In the genomic region with DNA sequence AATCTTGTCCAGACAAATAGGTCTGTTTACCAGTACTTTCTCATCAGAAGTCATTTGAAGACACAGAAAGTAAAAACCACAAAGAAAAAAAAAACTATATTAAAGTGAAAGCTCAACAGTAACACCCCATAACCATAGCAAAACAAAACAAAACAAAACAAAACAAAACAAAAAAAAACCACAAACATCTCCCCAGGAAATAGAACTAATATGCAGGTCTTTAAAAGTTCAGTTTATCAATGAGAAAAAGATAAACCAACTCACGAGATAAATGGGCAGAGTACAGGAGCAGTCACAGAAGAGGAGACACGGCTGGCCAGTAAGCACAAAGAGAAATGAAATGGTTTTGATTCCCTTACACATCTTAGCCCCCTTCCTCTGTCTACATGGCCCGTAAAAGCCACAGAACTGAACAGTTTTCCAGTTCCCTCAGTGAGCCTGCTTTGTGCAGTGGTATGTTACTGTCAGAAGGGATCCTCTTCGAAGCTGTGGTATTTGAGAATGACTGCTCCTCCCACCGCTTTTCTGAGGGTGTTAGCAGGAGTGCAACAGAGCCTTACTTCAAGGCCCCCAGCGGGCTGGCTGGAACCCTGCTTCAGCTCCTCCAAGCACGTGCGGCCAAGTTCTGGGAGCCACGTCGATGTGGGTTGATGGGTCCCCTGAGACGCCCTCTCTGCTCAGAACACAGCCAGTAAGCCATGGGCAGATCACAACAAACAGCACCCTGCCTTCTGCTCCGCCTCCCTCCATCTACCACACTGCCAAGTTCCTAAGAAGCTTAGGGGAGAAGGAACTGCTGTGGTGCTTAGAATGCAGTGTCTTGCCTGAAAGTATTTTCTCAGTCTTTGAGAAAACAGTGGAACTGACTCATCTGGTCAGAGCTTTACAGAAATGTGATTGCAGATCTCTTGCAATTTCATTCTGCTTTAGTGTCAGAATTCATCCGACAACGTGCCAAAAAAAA, we compare ENCODE assay signal across 8 cellular contexts. TPM values are rescaled to one million over a fixed set of nuclear protein-coding genes. Genes with fewer than 3 reads are reported as not detected.
DNase-seq lines count a peak whose midpoint lies in the region; ATAC-seq, FAIRE-seq and TF ChIP-seq lines count a peak whose summit lies in the region.

No MANE protein-coding gene starts in this region.

- FAIRE-seq in GM19239 (lab: Jason Lieb, UNC) = peak; percentile 82

- H3K4me3 ChIP-seq in AG04450 (ENCODE audit: low read depth, low read length) = peak overlapping the region; percentile 55

- peak overlapping the region; percentile 87 for H3K27ac ChIP-seq in AG04450 (ENCODE audit: low read depth, low read length)
- H3K27ac ChIP-seq in caudate nucleus (ENCODE audit: low read depth, low read length) = peak overlapping the region; percentile 20
- H3K27ac ChIP-seq in layer of hippocampus (ENCODE audit: low read depth, low read length) = peak overlapping the region; percentile 60

- POLR2A ChIA-PET in AG04450 (lab: Yijun Ruan, JAX) = interaction anchor here (0.6 to 1.3 kb wide), 5 partner anchors 13 to 264 kb away, joined by 3 to 4 read pairs (median 3); no protein-coding TSS in a partner anchor

- peak; percentile 71 for DNase-seq in AG04450 (ENCODE audit: low read depth, low spot score)
- DNase-seq in GM19239 (ENCODE audit: insufficient read length, low spot score) = no peak
- DNase-seq in T-helper 2 cell = peak in 3 of 5 experiments; percentile 21 to 87 (median 73)
- DNase-seq in caudate nucleus (lab: John Stamatoyannopoulos, UW) = peak in 34 of 61 donors; percentile 7 to 68 (median 32)
- peak; percentile 54 for DNase-seq in stimulated activated CD4-positive, alpha-beta T cell treated with anti-CD3 and anti-CD28 coated beads, Interleukin-4, amount 100 ng/mL, for 24 hours
- DNase-seq in NCI-H748 (lab: John Stamatoyannopoulos, UW; ENCODE audit: unreplicated experiment) = no peak

- peak; percentile 32 for ATAC-seq in HG03442 (IDR thresholded peaks at IDR 0.05; ENCODE audit: unreplicated experiment)

- no peak for TF ChIP-seq CTCF in AG04450 (IDR thresholded peaks at IDR 0.05; ENCODE audit: low read depth, low read length)

- no peaks in the 10 kb centered on the region for H3K9me3 ChIP-seq in AG04450 (ENCODE audit: control insufficient read depth, insufficient read depth, low read length)

- H3K27me3 ChIP-seq in AG04450 (ENCODE audit: control insufficient read depth, insufficient read depth, low read length) (no peaks in the 10 kb centered on the region), layer of hippocampus (ENCODE audit: control insufficient read depth, insufficient read depth, low read length) (no peaks in the 10 kb centered on the region)

- CTCF ChIA-PET in AG04450 (lab: Charles Lee) = interaction anchor here (0.6 to 1.1 kb wide), 4 partner anchors 11 to 266 kb away, joined by 3 read pairs; no protein-coding TSS in a partner anchor

RNA-seq across cellular contexts. Expression of a gene that starts 14.0 kb away (rescaled TPM):
- polyA plus RNA-seq in AG04450 (2011; rRNA removed) = 18.6 and 21.4 TPM in 2 replicates
- 15.2 and 20.6 TPM in 2 replicates for polyA minus RNA-seq in AG04450 (2011; rRNA and poly(A)+ RNA removed)

Comparison
In these comparisons a context has a peak if more than half of its experiments do, and no peak if none do; other contexts are left out.
1. DNase-seq: peak in AG04450 (single experiment), T-helper 2 cell (3 of 5), caudate nucleus (34 of 61) and stimulated activated CD4-positive, alpha-beta T cell treated with anti-CD3 and anti-CD28 coated beads, Interleukin-4, amount 100 ng/mL, for 24 hours (single experiment); none in GM19239 (single experiment) and NCI-H748 (single experiment).
2. H3K27ac ChIP-seq: peak in every context shown above with its lines; median percentile 87 in AG04450; 60 in layer of hippocampus; 20 in caudate nucleus.